ENCODE assay signal across 29 cellular contexts in the genomic region with DNA sequence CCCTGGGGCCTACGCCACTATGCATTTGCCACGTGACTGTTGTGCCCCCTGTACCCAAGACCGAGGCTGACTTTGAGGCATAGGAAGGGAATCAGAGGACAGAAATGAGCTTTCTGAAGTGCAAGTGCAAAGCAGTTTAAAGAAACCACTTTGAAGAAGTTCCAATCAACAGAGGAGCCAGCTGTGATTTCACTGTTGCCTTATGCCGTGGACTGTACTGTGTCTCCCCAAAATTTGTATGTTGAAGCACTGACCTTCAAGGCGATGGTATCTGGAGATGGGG.
"Had no signal": no experiment of that assay in that cellular context is flagged by ENCODE, and none has a peak within 500 bp of the region (broad histone marks: within the 10 kb centered on the region; RNA-seq: fewer than 3 reads in every experiment).

No MANE protein-coding gene starts in this region.

- H3K27me3 Mint-ChIP-seq: activated CD8-positive, alpha-beta T cell treated with anti-CD3 and anti-CD28 coated beads for 36 hours; central memory CD8-positive, alpha-beta T cell had no signal

- H3K4me3 ChIP-seq: ascending aorta, cardiac muscle cell, SJCRH30, SK-N-MC had no signal

- H3K9me3 Mint-ChIP-seq: activated B cell treated with CpG ODN at 0.5 μM for 24 hours; activated CD8-positive, alpha-beta T cell treated with anti-CD3 and anti-CD28 coated beads for 36 hours; activated naive CD8-positive, alpha-beta T cell treated with anti-CD3 and anti-CD28 coated beads, Interleukin-2, amount 10 ng/mL, durations not matched to agents 7 days and 5 days; activated T-cell treated with anti-CD3 and anti-CD28 coated beads, Interleukin-2, amount 50 U/mL, for 72 hours; activated T-helper 17 cell treated with anti-CD3 and anti-CD28 coated beads, Interleukin-2, amount 50 U/mL, for 72 hours; central memory CD8-positive, alpha-beta T cell; T-helper 2 cell treated with Interferon-gamma antibody and Interleukin-4, amounts not matched to agents 5 μg/mL and 100 μg/mL, for 36 hours had no signal

- H3K27me3 ChIP-seq: ascending aorta, cardiac muscle cell, SJCRH30 had no signal

- H3K36me3 Mint-ChIP-seq: activated naive CD8-positive, alpha-beta T cell treated with anti-CD3 and anti-CD28 coated beads, Interleukin-2, amount 10 ng/mL, durations not matched to agents 7 days and 5 days had no signal

- H3K36me3 ChIP-seq: ascending aorta, cardiac muscle cell, SJCRH30 had no signal

- H3K27ac Mint-ChIP-seq: activated B cell treated with CpG ODN at 0.5 μM for 24 hours; activated CD8-positive, alpha-beta T cell treated with anti-CD3 and anti-CD28 coated beads for 36 hours; activated naive CD8-positive, alpha-beta T cell treated with anti-CD3 and anti-CD28 coated beads, Interleukin-2, amount 10 ng/mL, durations not matched to agents 7 days and 5 days; activated T-cell treated with anti-CD3 and anti-CD28 coated beads, Interleukin-2, amount 50 U/mL, for 72 hours; activated T-helper 17 cell treated with anti-CD3 and anti-CD28 coated beads, Interleukin-2, amount 50 U/mL, for 72 hours; T-helper 2 cell treated with Interferon-gamma antibody and Interleukin-4, amounts not matched to agents 5 μg/mL and 100 μg/mL, for 36 hours had no signal

- H3K27ac ChIP-seq: cardiac muscle cell, SJCRH30, SK-N-MC had no signal

- H3K4me1 ChIP-seq: SJCRH30 had no signal

- ATAC-seq: activated CD8-positive, alpha-beta T cell treated with anti-CD3 and anti-CD28 coated beads for 36 hours; activated T-cell treated with anti-CD3 and anti-CD28 coated beads, Interleukin-2, amount 50 U/mL, for 72 hours; activated T-helper 17 cell treated with anti-CD3 and anti-CD28 coated beads, Interleukin-2, amount 50 U/mL, for 72 hours; Panc1 had no signal

- DNase-seq: activated B cell treated with CpG ODN at 0.5 μM for 24 hours; activated CD4-positive, alpha-beta T cell treated with anti-CD3 and anti-CD28 coated beads for 48 hours; activated CD4-positive, alpha-beta T cell treated with anti-CD3 and anti-CD28 coated beads, Interleukin-2, amount 50 U/mL, for 4 hours; activated CD4-positive, CD25-positive, alpha-beta regulatory T cell treated with anti-CD3 and anti-CD28 coated beads, Interleukin-2, amount 50 U/mL, for 72 hours; activated CD8-positive, alpha-beta T cell treated with anti-CD3 and anti-CD28 coated beads for 36 hours; activated naive CD4-positive, alpha-beta T cell; activated naive CD4-positive, alpha-beta T cell treated with anti-CD3 and anti-CD28 coated beads, Interleukin-2, amount 50 U/mL, for 16 hours; activated T-cell treated with anti-CD3 and anti-CD28 coated beads, Interleukin-2, amount 50 U/mL, for 1 hour; activated T-cell treated with anti-CD3 and anti-CD28 coated beads, Interleukin-2, amount 50 U/mL, for 72 hours; amygdala; Karpas-422; KBM-7; NCI-H1105; NCI-H1417 treated with DMSO at 0.1 percent for 48 hours; NCI-H1694; NCI-H1930; NCI-H2081 treated with DMSO at 0.1 percent for 48 hours; NCI-H345; NCI-H524 treated with DMSO at 0.1 percent for 48 hours; SHP77 had no signal

- H3K9me3 ChIP-seq: ascending aorta, SJCRH30 had no signal

- H3K4me3 Mint-ChIP-seq: activated B cell treated with CpG ODN at 0.5 μM for 24 hours; activated CD8-positive, alpha-beta T cell treated with anti-CD3 and anti-CD28 coated beads for 36 hours; activated naive CD8-positive, alpha-beta T cell treated with anti-CD3 and anti-CD28 coated beads, Interleukin-2, amount 10 ng/mL, durations not matched to agents 7 days and 5 days; activated T-cell treated with anti-CD3 and anti-CD28 coated beads, Interleukin-2, amount 50 U/mL, for 72 hours; activated T-helper 17 cell treated with anti-CD3 and anti-CD28 coated beads, Interleukin-2, amount 50 U/mL, for 72 hours; central memory CD8-positive, alpha-beta T cell; T-helper 2 cell treated with Interferon-gamma antibody and Interleukin-4, amounts not matched to agents 5 μg/mL and 100 μg/mL, for 36 hours had no signal
